In the genomic region with DNA sequence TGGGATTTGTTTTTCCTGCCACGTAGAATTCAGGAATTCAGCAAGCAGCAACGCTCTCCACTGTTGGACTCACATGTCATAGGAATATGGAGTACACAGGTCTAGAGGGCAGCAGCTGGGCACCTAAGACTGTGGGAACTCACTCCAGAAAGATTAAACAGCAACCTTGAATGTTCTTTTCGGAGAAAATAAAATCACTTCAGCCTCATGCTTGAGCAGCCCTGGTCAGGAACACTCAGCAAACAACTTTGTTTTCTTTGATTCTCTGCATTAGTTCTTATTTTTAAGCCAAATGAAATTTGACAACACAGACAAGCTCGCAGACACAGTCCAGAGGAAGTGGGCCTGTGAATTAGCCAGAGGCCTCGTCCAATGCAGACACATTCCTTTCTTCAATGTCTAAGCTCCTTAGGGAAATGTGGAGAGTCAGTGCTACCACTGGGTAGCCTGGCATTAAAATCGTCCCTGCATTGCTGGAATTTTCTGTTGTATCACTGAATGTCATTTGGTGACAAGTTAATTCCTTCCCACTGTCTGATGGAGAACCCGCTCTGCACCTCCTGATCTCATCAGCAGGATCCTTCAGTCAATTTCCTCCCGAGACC, we compare ENCODE assay signal across 16 cellular contexts.
A peak's percentile ranks its signal among the peaks of the same experiment; 100 is the strongest.
DNase-seq lines count a peak whose midpoint lies in the region; ATAC-seq, FAIRE-seq and TF ChIP-seq lines count a peak whose summit lies in the region.
"Had no signal": no experiment of that assay in that cellular context is flagged by ENCODE, and none has a peak within 500 bp of the region (broad histone marks: within the 10 kb centered on the region; RNA-seq: fewer than 3 reads in every experiment).

No MANE protein-coding gene starts in this region.

- H3K27ac Mint-ChIP-seq in glutamatergic neuron (ENCODE audit: unreplicated experiment) (peak overlapping the region; percentile 53), CD14-positive monocyte (no peak overlapping the region)

- in situ Hi-C loops in GM23248 (cut with MboI), result no loop called here

- H3K27ac ChIP-seq in GM23248 (no peak overlapping the region), ascending aorta (peak overlapping the region; percentile 80 to 84), aorta (ENCODE audit: low read depth in 1 of 2, low read length in 2 of 2) (peak overlapping the region in 1 of 2 donors; percentile 72)
- H3K27ac ChIP-seq: colonic mucosa, SJCRH30 had no signal

- 74 to 75% methylated on average over 8 of the region's 8 CpGs for WGBS in GM23248 (ENCODE audit: low coverage in 1 of 2, low lambda C conversion rate in 2 of 2, missing lambda C conversion rate in 2 of 2), 2 experiments
- WGBS in aorta, 2 donors, result 11 to 14% methylated on average over 8 of the region's 8 CpGs

- H3K27me3 ChIP-seq in GM23248 (replicated peaks; ENCODE audit: insufficient read depth) (no peaks in the 10 kb centered on the region), ascending aorta (no peaks in the 10 kb centered on the region), skeletal muscle satellite cell (ENCODE audit: control insufficient read depth, insufficient read depth, low read length) (peaks cover 26% of the 10 kb centered on the region), aorta (ENCODE audit: control insufficient read depth in 1 of 2, insufficient read depth in 2 of 2, low read length in 1 of 2) (no peaks in the 10 kb centered on the region)
- H3K27me3 ChIP-seq: colonic mucosa, SJCRH30 had no signal

- H3K4me1 ChIP-seq in GM23248 (ENCODE audit: insufficient read depth) (peaks cover 17% of the 10 kb centered on the region), ascending aorta (peaks cover 14 to 23% of the 10 kb centered on the region in 2 donors), skeletal muscle satellite cell (ENCODE audit: control insufficient read depth, insufficient read depth, low read length) (peaks cover 21% of the 10 kb centered on the region), aorta (ENCODE audit: control insufficient read depth in 1 of 2, insufficient read depth in 2 of 2, low read length in 2 of 2) (peaks cover 0 to 3% of the 10 kb centered on the region in 2 donors)
- H3K4me1 ChIP-seq: colonic mucosa had no signal

- peaks cover 24% of the 10 kb centered on the region for H3K9me3 Mint-ChIP-seq in glutamatergic neuron (ENCODE audit: unreplicated experiment)
- peaks cover 0 to 6% (median 0%) of the 10 kb centered on the region in 7 donors for H3K9me3 Mint-ChIP-seq in CD14-positive monocyte
- H3K9me3 Mint-ChIP-seq: activated T-cell treated with anti-CD3 and anti-CD28 coated beads, Interleukin-2, amount 50 U/mL, for 4 hours had no signal

- no peaks in the 10 kb centered on the region for H3K36me3 ChIP-seq in GM23248 (ENCODE audit: low read depth)
- H3K36me3 ChIP-seq in ascending aorta, result no peaks in the 10 kb centered on the region
- H3K36me3 ChIP-seq in skeletal muscle satellite cell (ENCODE audit: insufficient read depth, low read length), result no peaks in the 10 kb centered on the region
- H3K36me3 ChIP-seq in aorta (ENCODE audit: control insufficient read depth in 1 of 2, insufficient read depth in 2 of 2, low read length in 1 of 2), result no peaks in the 10 kb centered on the region
- H3K36me3 ChIP-seq: colonic mucosa, SJCRH30 had no signal

- H2AFZ ChIP-seq in GM23248, result no peak overlapping the region

- FAIRE-seq in D721Med (lab: Jason Lieb, UNC), result no peak
- FAIRE-seq: TTC549 had no signal

- intact Hi-C loops in ascending aorta (cut with DNase I), result loop anchor here (2.0 kb wide), 1 partner anchor 47 kb away; no protein-coding TSS in a partner anchor
- intact Hi-C loops in CD14-positive monocyte (cut with micrococcal nuclease), result no loop called here
- intact Hi-C loops in aorta (cut with DNase I), result no loop called here

- H3K27me3 Mint-ChIP-seq in glutamatergic neuron (ENCODE audit: unreplicated experiment), result peaks cover 21% of the 10 kb centered on the region
- H3K27me3 Mint-ChIP-seq in CD14-positive monocyte (ENCODE audit: low read depth in 3 of 3), result peaks cover 66 to 95% (median 77%) of the 10 kb centered on the region in 3 donors

- no peak overlapping the region for H3K4me2 ChIP-seq in GM23248 (ENCODE audit: unreplicated experiment)
- H3K4me2 ChIP-seq in skeletal muscle satellite cell (ENCODE audit: low read length), result peak overlapping the region; percentile 9

- H4K20me1 ChIP-seq in GM23248 (ENCODE audit: insufficient read depth), result no peaks in the 10 kb centered on the region

- H3K4me3 Mint-ChIP-seq in glutamatergic neuron (ENCODE audit: unreplicated experiment), result no peak overlapping the region
- peak overlapping the region in 1 of 2 donors; percentile 69 for H3K4me3 Mint-ChIP-seq in CD14-positive monocyte
- H3K4me3 Mint-ChIP-seq: activated T-cell treated with anti-CD3 and anti-CD28 coated beads, Interleukin-2, amount 50 U/mL, for 4 hours had no signal

- TF ChIP-seq CTCF in ascending aorta (IDR thresholded peaks at IDR 0.05) (no peak), glutamatergic neuron (IDR thresholded peaks at IDR 0.05; ENCODE audit: partially characterized antibody, unreplicated experiment) (no peak), D721Med (IDR thresholded peaks at IDR 0.05; ENCODE audit: insufficient read depth, missing control alignments) (no peak), CD14-positive monocyte (IDR thresholded peaks at IDR 0.05) (no peak)

- no peaks in the 10 kb centered on the region for H3K79me2 ChIP-seq in GM23248 (ENCODE audit: insufficient read depth)

- H3F3A ChIP-seq in GM23248 (ENCODE audit: insufficient read depth), result peaks cover 13% of the 10 kb centered on the region; the same call in 1 of the 2 replicates

- H3K9ac ChIP-seq in GM23248 (no peak overlapping the region), skeletal muscle satellite cell (ENCODE audit: low read depth, low read length) (no peak overlapping the region)

- H3K4me1 Mint-ChIP-seq in glutamatergic neuron (ENCODE audit: low read depth, unreplicated experiment) (peaks cover 56% of the 10 kb centered on the region), CD14-positive monocyte (peaks cover 15% of the 10 kb centered on the region)

- no peaks in the 10 kb centered on the region for H3K9me2 ChIP-seq in GM23248 (ENCODE audit: insufficient read depth)

- H3K9me3 ChIP-seq in GM23248 (ENCODE audit: low read depth), result no peaks in the 10 kb centered on the region
- no peaks in the 10 kb centered on the region for H3K9me3 ChIP-seq in ascending aorta
- no peaks in the 10 kb centered on the region for H3K9me3 ChIP-seq in skeletal muscle satellite cell (replicated peaks; ENCODE audit: low read length)
- H3K9me3 ChIP-seq in aorta (ENCODE audit: control insufficient read depth, low read length), result no peaks in the 10 kb centered on the region
- H3K9me3 ChIP-seq: colonic mucosa, SJCRH30 had no signal

- no peak for ATAC-seq in HG03571 (IDR thresholded peaks at IDR 0.05; ENCODE audit: unreplicated experiment)
- no peak for ATAC-seq in aorta (ENCODE audit: low FRiP score)
- ATAC-seq: activated T-cell treated with anti-CD3 and anti-CD28 coated beads, Interleukin-2, amount 50 U/mL, for 4 hours; left colon had no signal

- H3K36me3 Mint-ChIP-seq in glutamatergic neuron (ENCODE audit: unreplicated experiment) (peaks cover 9% of the 10 kb centered on the region), CD14-positive monocyte (no peaks in the 10 kb centered on the region)

- DNase-seq in GM23248 (peak; percentile 60), ascending aorta (ENCODE audit: low spot score in 2 of 2) (no peak), glutamatergic neuron (no peak), D721Med (ENCODE audit: insufficient read length, low spot score) (no peak), CD14-positive monocyte (ENCODE audit: low spot score) (no peak), aorta (no peak)
- DNase-seq: activated CD4-positive, alpha-beta T cell treated with anti-CD3 and anti-CD28 coated beads, Interleukin-2, amount 50 U/mL, for 1 hour; activated T-cell treated with anti-CD3 and anti-CD28 coated beads, Interleukin-2, amount 50 U/mL, for 4 hours; colonic mucosa; erythroblast; NCI-H187 had no signal

- H3K4me3 ChIP-seq in GM23248 (no peak overlapping the region), ascending aorta (no peak overlapping the region), skeletal muscle satellite cell (ENCODE audit: low read length) (no peak overlapping the region), aorta (ENCODE audit: low read length in 2 of 2) (no peak overlapping the region)
- H3K4me3 ChIP-seq: colonic mucosa, SJCRH30 had no signal
